ENCODE assay signal across 7 cellular contexts in genomic region chr3:187777331-187778046, GRCh38. TPM values are rescaled to one million over a fixed set of nuclear protein-coding genes. Genes with fewer than 3 reads are reported as not detected.
DNase-seq lines count a peak whose midpoint lies in the region; ATAC-seq and TF ChIP-seq lines count a peak whose summit lies in the region.

No MANE protein-coding gene starts in this region.

- peak overlapping the region; percentile 89 for H3K27ac Mint-ChIP-seq in activated CD8-positive, alpha-beta T cell treated with anti-CD3 and anti-CD28 coated beads, Interleukin-2, amount 10 ng/mL, durations not matched to agents 7 days and 5 days

- no peaks in the 10 kb centered on the region for H4K20me1 ChIP-seq in IMR-90 (ENCODE audit: insufficient read depth, low read length)

- intact Hi-C loops in IMR-90 (cut with micrococcal nuclease): no loop called here
- intact Hi-C loops in left lung (cut with DNase I): no loop called here

- no peak overlapping the region for H2AFZ ChIP-seq in IMR-90 (replicated peaks; ENCODE audit: low read length, poor library complexity)

- peak; percentile 42 for ATAC-seq in GM21360 (IDR thresholded peaks at IDR 0.05; ENCODE audit: unreplicated experiment)
- ATAC-seq in IMR-90 (ENCODE audit: low read depth): no peak
- ATAC-seq in activated CD8-positive, alpha-beta T cell treated with anti-CD3 and anti-CD28 coated beads, Interleukin-2, amount 10 ng/mL, durations not matched to agents 7 days and 5 days: peak; percentile 91
- ATAC-seq in left lung: peak; percentile 80
- ATAC-seq in HG02970 (IDR thresholded peaks at IDR 0.05; ENCODE audit: low FRiP score, unreplicated experiment): no peak

- H3K4me1 ChIP-seq in IMR-90 (ENCODE audit: control insufficient read depth, insufficient read depth, low read length) (peaks cover 2% of the 10 kb centered on the region; the same call in 1 of the 2 replicates), left lung (peaks cover 0 to 43% of the 10 kb centered on the region in 2 donors)

- DNase-seq in IMR-90: peak; percentile 27
- DNase-seq in activated CD8-positive, alpha-beta T cell treated with anti-CD3 and anti-CD28 coated beads, Interleukin-2, amount 10 ng/mL, durations not matched to agents 7 days and 5 days: peak; percentile 80
- DNase-seq in left lung: peak in 1 of 2 donors; percentile 49
- no peak for DNase-seq in NCI-H187 treated with DMSO at 0.1 percent for 48 hours (lab: John Stamatoyannopoulos, UW)
- DNase-seq in 8988T: no peak

- BruUV-seq in IMR-90 (replicated peaks; lab: Mats Ljungman, UMichigan): no TSS peak

- TF ChIP-seq POLR2A in IMR-90 (IDR thresholded peaks at IDR 0.05; ENCODE audit: low read depth, low read length): no peak

- no peak overlapping the region for H2BK20ac ChIP-seq in IMR-90 (ENCODE audit: low read depth, low read length)

- no peak overlapping the region for H2AK5ac ChIP-seq in IMR-90 (ENCODE audit: low read depth, low read length)

- 100% methylated on average over 1 of the region's 6 CpGs; no CpG with 5 or more reads in 1 of the 2 experiments for WGBS in IMR-90 (ENCODE audit: extremely low coverage in 2 of 2, insufficient read length in 1 of 2), 2 experiments

- H4K91ac ChIP-seq in IMR-90 (ENCODE audit: insufficient read depth, low read depth, low read length): no peak overlapping the region

- no peak overlapping the region for H2AK9ac ChIP-seq in IMR-90 (replicated peaks; ENCODE audit: low read depth, low read length, poor library complexity)

- TF ChIP-seq CTCF in IMR-90 (conservative IDR thresholded peaks at IDR 0.05; ENCODE audit: low read depth, low read length) (no peak), left lung (IDR thresholded peaks at IDR 0.05) (no peak)

- no peak overlapping the region for H3K23ac ChIP-seq in IMR-90 (ENCODE audit: low read depth, low read length)

- no peak overlapping the region for H2BK120ac ChIP-seq in IMR-90 (ENCODE audit: low read depth, low read length)

- H3K36me3 Mint-ChIP-seq in activated CD8-positive, alpha-beta T cell treated with anti-CD3 and anti-CD28 coated beads, Interleukin-2, amount 10 ng/mL, durations not matched to agents 7 days and 5 days (ENCODE audit: low read depth): peaks cover 22% of the 10 kb centered on the region

- no peak overlapping the region for H3K4ac ChIP-seq in IMR-90 (ENCODE audit: low read depth, low read length)

- no peak overlapping the region for H3K18ac ChIP-seq in IMR-90 (ENCODE audit: low read depth, low read length)

- H3K9me3 ChIP-seq in IMR-90 (ENCODE audit: control insufficient read depth, insufficient read depth, low read length) (no peaks in the 10 kb centered on the region), left lung (no peaks in the 10 kb centered on the region)

- H3K4me1 Mint-ChIP-seq in activated CD8-positive, alpha-beta T cell treated with anti-CD3 and anti-CD28 coated beads, Interleukin-2, amount 10 ng/mL, durations not matched to agents 7 days and 5 days (ENCODE audit: low read depth): peaks cover 54% of the 10 kb centered on the region

- H2BK15ac ChIP-seq in IMR-90 (ENCODE audit: low read depth, low read length): no peak overlapping the region

- CTCF ChIA-PET in IMR-90 (lab: Yijun Ruan, JAX): interaction anchor here (1.0 kb wide), 1 partner anchor 15 kb away, joined by 3 read pairs; no protein-coding TSS in a partner anchor
- CTCF ChIA-PET in activated CD8-positive, alpha-beta T cell treated with anti-CD3 and anti-CD28 coated beads, Interleukin-2, amount 10 ng/mL, durations not matched to agents 7 days and 5 days (lab: Charles Lee): interaction anchor here (1.3 to 1.5 kb wide), 3 partner anchors 23 to 37 kb away, joined by 3 to 6 read pairs (median 4); no protein-coding TSS in a partner anchor

- TF ChIP-seq RAD21 in IMR-90 (IDR thresholded peaks at IDR 0.05; ENCODE audit: low read length): no peak

- POLR2A ChIA-PET in IMR-90 (lab: Charles Lee; ENCODE audit: unreplicated experiment): no interaction called here
- POLR2A ChIA-PET in activated CD8-positive, alpha-beta T cell treated with anti-CD3 and anti-CD28 coated beads, Interleukin-2, amount 10 ng/mL, durations not matched to agents 7 days and 5 days (lab: Charles Lee): interaction anchor here (0.7 to 1.0 kb wide), 2 partner anchors 21 to 272 kb away, joined by 3 to 4 read pairs; no protein-coding TSS in a partner anchor

- dilution Hi-C loops in IMR-90 (cut with HindIII; ENCODE audit: low sequenced_read_pairs, unreplicated experiment): no loop called here

- no peaks in the 10 kb centered on the region for H3K27me3 Mint-ChIP-seq in activated CD8-positive, alpha-beta T cell treated with anti-CD3 and anti-CD28 coated beads, Interleukin-2, amount 10 ng/mL, durations not matched to agents 7 days and 5 days (ENCODE audit: low read depth)

- H3K4me3 ChIP-seq in IMR-90 (ENCODE audit: insufficient read depth, low read depth, low read length): no peak overlapping the region
- H3K4me3 ChIP-seq in left lung: no peak overlapping the region

- no peaks in the 10 kb centered on the region for H3K79me1 ChIP-seq in IMR-90 (ENCODE audit: low read depth in 1 of 2, low read length in 2 of 2)

- no peaks in the 10 kb centered on the region for H3K9me1 ChIP-seq in IMR-90 (ENCODE audit: insufficient read depth, low read length)

- H3K27ac ChIP-seq in IMR-90 (ENCODE audit: insufficient read depth, low read length) (no peak overlapping the region), left lung (peak overlapping the region in 1 of 2 donors; percentile 91)

- H4K5ac ChIP-seq in IMR-90 (ENCODE audit: low read depth, low read length): no peak overlapping the region

- H3K27me3 ChIP-seq in IMR-90 (ENCODE audit: control insufficient read depth, insufficient read depth, low read length) (no peaks in the 10 kb centered on the region), left lung (no peaks in the 10 kb centered on the region)

- no peak overlapping the region for H3K4me2 ChIP-seq in IMR-90 (ENCODE audit: low read depth, low read length)

- H3K9ac ChIP-seq in IMR-90 (ENCODE audit: low read depth, low read length): no peak overlapping the region

- no peak overlapping the region for H4K8ac ChIP-seq in IMR-90 (ENCODE audit: low read depth in 2 of 2, low read length in 2 of 2)

- in situ Hi-C loops in IMR-90 (cut with MboI; ENCODE audit: low sequenced_read_pairs): no loop called here

- H3K9me3 Mint-ChIP-seq in activated CD8-positive, alpha-beta T cell treated with anti-CD3 and anti-CD28 coated beads, Interleukin-2, amount 10 ng/mL, durations not matched to agents 7 days and 5 days (ENCODE audit: insufficient read depth): no peaks in the 10 kb centered on the region

- peak overlapping the region; percentile 51 for H3K4me3 Mint-ChIP-seq in activated CD8-positive, alpha-beta T cell treated with anti-CD3 and anti-CD28 coated beads, Interleukin-2, amount 10 ng/mL, durations not matched to agents 7 days and 5 days

- H2BK5ac ChIP-seq in IMR-90 (ENCODE audit: low read depth, low read length, poor library complexity, severe bottlenecking): no peak overlapping the region

- no peaks in the 10 kb centered on the region for H3K36me3 ChIP-seq in IMR-90 (ENCODE audit: control insufficient read depth, insufficient read depth, low read length)
- H3K36me3 ChIP-seq in left lung: no peaks in the 10 kb centered on the region

- no peak overlapping the region for H3K56ac ChIP-seq in IMR-90 (ENCODE audit: extremely low read depth, insufficient read depth, low read length)

- 0 out of 2 replicates have a peak overlapping the region, but pooled peaks have one; percentile 23 for H3K14ac ChIP-seq in IMR-90 (replicated peaks; ENCODE audit: low read depth, low read length)

TF ChIP-seq in IMR-90, 13 proteins besides CTCF, POLR2A, EP300 and RAD21:
- TF ChIP-seq, protein P1, sequence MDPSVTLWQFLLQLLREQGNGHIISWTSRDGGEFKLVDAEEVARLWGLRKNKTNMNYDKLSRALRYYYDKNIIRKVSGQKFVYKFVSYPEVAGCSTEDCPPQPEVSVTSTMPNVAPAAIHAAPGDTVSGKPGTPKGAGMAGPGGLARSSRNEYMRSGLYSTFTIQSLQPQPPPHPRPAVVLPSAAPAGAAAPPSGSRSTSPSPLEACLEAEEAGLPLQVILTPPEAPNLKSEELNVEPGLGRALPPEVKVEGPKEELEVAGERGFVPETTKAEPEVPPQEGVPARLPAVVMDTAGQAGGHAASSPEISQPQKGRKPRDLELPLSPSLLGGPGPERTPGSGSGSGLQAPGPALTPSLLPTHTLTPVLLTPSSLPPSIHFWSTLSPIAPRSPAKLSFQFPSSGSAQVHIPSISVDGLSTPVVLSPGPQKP (IDR thresholded peaks at IDR 0.05; ENCODE audit: borderline replicate concordance, low read depth, low read length): no peak
- 0 out of 2 replicates have a peak, but pooled peaks have one; percentile 7 for TF ChIP-seq FOS (IDR thresholded peaks at IDR 0.05; ENCODE audit: low read depth, low read length)
- no peak for TF ChIP-seq RFX5 (IDR thresholded peaks at IDR 0.05; ENCODE audit: low read depth, low read length)

RNA-seq across cellular contexts. Expression of gene BCL6, which starts 32.2 kb away (rescaled TPM):
- 21.4 and 22.6 TPM in 2 replicates for total RNA-seq in IMR-90 (2012; rRNA removed)
- 19.7 and 20.4 TPM in 2 replicates for polyA plus RNA-seq in IMR-90 (2012; rRNA removed)
- polyA plus RNA-seq in IMR-90 (2012; cell fraction: cytosol; rRNA removed): 10.4 and 12.0 TPM in 2 replicates
- 66.2 and 89.5 TPM in 2 replicates for polyA plus RNA-seq in IMR-90 (2012; cell fraction: nucleus; rRNA removed; ENCODE audit: low replicate concordance)
- total RNA-seq in activated CD8-positive, alpha-beta T cell treated with anti-CD3 and anti-CD28 coated beads, Interleukin-2, amount 10 ng/mL, durations not matched to agents 7 days and 5 days: 10 to 100 TPM; 11.8 to 12.6 TPM
- 100 to 1,000 TPM in 1 of 2 donors, 10 to 100 TPM in 1; 79.9 to 160 TPM for total RNA-seq in left lung

Comparison
In these comparisons a context has a peak if more than half of its experiments do, and no peak if none do; other contexts are left out.
1. ATAC-seq: peak in GM21360 (single experiment), activated CD8-positive, alpha-beta T cell treated with anti-CD3 and anti-CD28 coated beads, Interleukin-2, amount 10 ng/mL, durations not matched to agents 7 days and 5 days (single experiment) and left lung (single experiment); none in IMR-90 (single experiment) and HG02970 (single experiment).
2. DNase-seq: peak in IMR-90 (single experiment) and activated CD8-positive, alpha-beta T cell treated with anti-CD3 and anti-CD28 coated beads, Interleukin-2, amount 10 ng/mL, durations not matched to agents 7 days and 5 days (single experiment); none in NCI-H187 treated with DMSO at 0.1 percent for 48 hours (single experiment) and 8988T (single experiment).